In genomic region chr6:160996316-160996715, GRCh38 we compare ENCODE assay signal across 17 cellular contexts. TPM values are rescaled to one million over a fixed set of nuclear protein-coding genes. Genes with fewer than 3 reads are reported as not detected.
A peak's percentile ranks its signal among the peaks of the same experiment; 100 is the strongest.
DNase-seq lines count a peak whose midpoint lies in the region; ATAC-seq, FAIRE-seq and TF ChIP-seq lines count a peak whose summit lies in the region.
"Had no signal": no experiment of that assay in that cellular context is flagged by ENCODE, and none has a peak within 500 bp of the region (broad histone marks: within the 10 kb centered on the region; RNA-seq: fewer than 3 reads in every experiment).

No MANE protein-coding gene starts in this region.

- CTCF ChIA-PET in CD4-positive, alpha-beta T cell (lab: Charles Lee): interaction anchor here (1.3 kb wide), 1 partner anchor 52 kb away, joined by 3 read pairs; no protein-coding TSS in a partner anchor

- dilution Hi-C loops in keratinocyte (cut with MboI; ENCODE audit: extremely low pct_ligation_motif_present, low sequenced_read_pairs): no loop called here

- no peaks in the 10 kb centered on the region for H3K27me3 ChIP-seq in CD4-positive, alpha-beta T cell (ENCODE audit: control insufficient read depth, insufficient read depth, low read length)
- H3K27me3 ChIP-seq in bronchial epithelial cell (ENCODE audit: control insufficient read depth, insufficient read depth, low read length): no peaks in the 10 kb centered on the region
- no peaks in the 10 kb centered on the region for H3K27me3 ChIP-seq in keratinocyte (ENCODE audit: control insufficient read depth, extremely low read depth, insufficient read depth, low read length)
- no peaks in the 10 kb centered on the region for H3K27me3 ChIP-seq in HAP-1 (ENCODE audit: low read depth)
- H3K27me3 ChIP-seq in pancreas: no peaks in the 10 kb centered on the region
- H3K27me3 ChIP-seq: right atrium auricular region, transverse colon had no signal

- H3K9me3 ChIP-seq in CD4-positive, alpha-beta T cell (ENCODE audit: control insufficient read depth, low read length): no peaks in the 10 kb centered on the region
- H3K9me3 ChIP-seq in keratinocyte (ENCODE audit: control insufficient read depth, low read depth, low read length): no peaks in the 10 kb centered on the region
- H3K9me3 ChIP-seq in HAP-1: no peaks in the 10 kb centered on the region
- no peaks in the 10 kb centered on the region for H3K9me3 ChIP-seq in pancreas
- H3K9me3 ChIP-seq: right atrium auricular region, transverse colon had no signal

- H3K4me1 ChIP-seq in keratinocyte (ENCODE audit: control insufficient read depth, extremely low read depth, insufficient read depth, low read length) (peaks cover 32% of the 10 kb centered on the region), HAP-1 (peaks cover 6% of the 10 kb centered on the region), pancreas (peaks cover 4 to 27% (median 14%) of the 10 kb centered on the region in 3 donors)

- H3K4me3 Mint-ChIP-seq in CD4-positive, alpha-beta T cell: no peak overlapping the region
- H3K4me3 Mint-ChIP-seq: CD8-positive, alpha-beta T cell had no signal

- H3K27me3 Mint-ChIP-seq in CD4-positive, alpha-beta T cell: no peaks in the 10 kb centered on the region

- POLR2A ChIA-PET in CD4-positive, alpha-beta T cell (lab: Charles Lee): no interaction called here

- peak overlapping the region; percentile 57 for H2AFZ ChIP-seq in keratinocyte (ENCODE audit: control insufficient read depth, low read length)

- H3K9ac ChIP-seq in keratinocyte (ENCODE audit: control insufficient read depth, extremely low read depth, insufficient read depth, low read length): peak overlapping the region; percentile 48

- DNase-seq in CD4-positive, alpha-beta T cell: no peak
- DNase-seq in LHCN-M2 (ENCODE audit: low read depth) (peak; percentile 20), bronchial epithelial cell (ENCODE audit: low read depth) (peak; percentile 94), keratinocyte (ENCODE audit: low read depth, low spot score) (no peak), HAP-1 (ENCODE audit: low spot score in 2 of 2) (no peak), NCI-H1694 (lab: John Stamatoyannopoulos, UW) (no peak), pancreas (no peak)
- DNase-seq: CD8-positive, alpha-beta T cell; effector CD8-positive, alpha-beta T cell; hypothalamus; left colon; NCI-H526 treated with DMSO at 0.1 percent for 48 hours; stimulated activated naive CD4-positive, alpha-beta T cell; transverse colon had no signal

- H3K9me3 Mint-ChIP-seq in CD4-positive, alpha-beta T cell: no peaks in the 10 kb centered on the region
- H3K9me3 Mint-ChIP-seq: activated T-helper 2 cell treated with anti-CD3 and anti-CD28 coated beads, Interferon-gamma antibody, Interleukin-2, Interleukin-4, amounts not matched to agents 10 μg/mL and 5 μg/mL and 100 μg/mL, durations not matched to agents 14 hours and 24 hours and 36 hours; CD8-positive, alpha-beta T cell had no signal

- H3K4me1 Mint-ChIP-seq in CD4-positive, alpha-beta T cell (ENCODE audit: low read depth): peaks cover 79% of the 10 kb centered on the region

- FAIRE-seq in bronchial epithelial cell (lab: Jason Lieb, UNC) (no peak), keratinocyte (lab: Jason Lieb, UNC) (peak; percentile 93), pancreas (lab: Jason Lieb, UNC) (no peak)

- in situ Hi-C loops in HAP-1 (cut with MboI; ENCODE audit: low sequenced_read_pairs): no loop called here

- WGBS in pancreas, 2 donors: 34 to 36% methylated on average over 5 of the region's 5 CpGs

- H3K27ac ChIP-seq in CD4-positive, alpha-beta T cell (ENCODE audit: low read depth, low read length): no peak overlapping the region
- H3K27ac ChIP-seq in keratinocyte (ENCODE audit: control insufficient read depth, insufficient read depth, low read length) (peak overlapping the region; percentile 83), pancreas (no peak overlapping the region)
- H3K27ac ChIP-seq: right atrium auricular region, transverse colon had no signal

- H3K4me2 ChIP-seq in keratinocyte (ENCODE audit: control insufficient read depth, extremely low read depth, insufficient read depth, low read depth, low read length): peak overlapping the region; percentile 65

- H3K27ac Mint-ChIP-seq in CD4-positive, alpha-beta T cell: peak overlapping the region; percentile 12
- H3K27ac Mint-ChIP-seq: activated T-helper 2 cell treated with anti-CD3 and anti-CD28 coated beads, Interferon-gamma antibody, Interleukin-2, Interleukin-4, amounts not matched to agents 10 μg/mL and 5 μg/mL and 100 μg/mL, durations not matched to agents 14 hours and 24 hours and 36 hours; CD8-positive, alpha-beta T cell had no signal

- H3K36me3 ChIP-seq in bronchial epithelial cell (ENCODE audit: control insufficient read depth, insufficient read depth, low read length) (no peaks in the 10 kb centered on the region), keratinocyte (ENCODE audit: control insufficient read depth in 2 of 2, extremely low read depth in 1 of 2, insufficient read depth in 2 of 2, low read length in 2 of 2) (peaks cover 0 to 5% of the 10 kb centered on the region in 2 experiments), HAP-1 (replicated peaks) (peaks cover 20% of the 10 kb centered on the region), pancreas (no peaks in the 10 kb centered on the region)
- H3K36me3 ChIP-seq: right atrium auricular region, transverse colon had no signal

- no peak for ATAC-seq in CD4-positive, alpha-beta T cell (ENCODE audit: poor library complexity)
- ATAC-seq in GM21737 (IDR thresholded peaks at IDR 0.05; ENCODE audit: unreplicated experiment) (no peak), pancreas (no peak)
- ATAC-seq: CD8-positive, alpha-beta T cell; left colon had no signal

- no peaks in the 10 kb centered on the region for H3K9me1 ChIP-seq in keratinocyte (ENCODE audit: control insufficient read depth, extremely low read depth, insufficient read depth, low read length)

- peaks cover 73% of the 10 kb centered on the region for H3K79me2 ChIP-seq in keratinocyte (ENCODE audit: control insufficient read depth, insufficient read depth, low read length)

- TF ChIP-seq CTCF in CD4-positive, alpha-beta T cell (IDR thresholded peaks at IDR 0.05): no peak
- TF ChIP-seq CTCF in bronchial epithelial cell (IDR thresholded peaks at IDR 0.05; ENCODE audit: insufficient read depth, low read length, severe bottlenecking) (no peak), keratinocyte (optimal IDR thresholded peaks at IDR 0.05 in 1 of 3, IDR thresholded peaks at IDR 0.05 in 1 of 3, conservative IDR thresholded peaks at IDR 0.05 in 1 of 3; ENCODE audit: extremely low read depth in 1 of 3, insufficient read depth in 2 of 3, low read length in 3 of 3) (no peak), pancreas (IDR thresholded peaks at IDR 0.05) (no peak)

- peaks cover 17% of the 10 kb centered on the region for H3K36me3 Mint-ChIP-seq in CD4-positive, alpha-beta T cell (ENCODE audit: low read depth)

- no peaks in the 10 kb centered on the region for H4K20me1 ChIP-seq in keratinocyte (ENCODE audit: control insufficient read depth, extremely low read depth, insufficient read depth, low read length)

- intact Hi-C loops in CD4-positive, alpha-beta T cell (cut with DNase I, micrococcal nuclease): loop anchor here in 1 of 2 experiments (5.0 to 10.0 kb wide), 2 partner anchors 86 to 472 kb away; no protein-coding TSS in a partner anchor
- intact Hi-C loops in pancreas (cut with DNase I): no loop called here

- H3K4me3 ChIP-seq in bronchial epithelial cell (ENCODE audit: low read depth, low read length) (no peak overlapping the region), keratinocyte (ENCODE audit: control insufficient read depth in 2 of 3, extremely low read depth in 1 of 3, insufficient read depth in 2 of 3, low read depth in 1 of 3, low read length in 3 of 3) (peak overlapping the region in 2 of 3 experiments; percentile 34 to 65), HAP-1 (no peak overlapping the region), pancreas (no peak overlapping the region)
- H3K4me3 ChIP-seq: right atrium auricular region, transverse colon had no signal

RNA-seq across cellular contexts. Expression of gene MAP3K4, which starts 4.7 kb away (rescaled TPM):
- total RNA-seq in CD4-positive, alpha-beta T cell: 10 to 100 TPM; 75.5 to 80.3 TPM
- total RNA-seq in LHCN-M2 (2014; rRNA removed) (17.6 and 18.1 TPM in 2 replicates), bronchial epithelial cell (41.3 and 47.0 TPM in 2 replicates), pancreas (10 to 100 TPM; 20.4 to 32.0 (median 25.3) TPM)
- polyA plus RNA-seq in LHCN-M2 (2012): 8.0 TPM
- polyA plus RNA-seq in keratinocyte (9.0 to 12.8 TPM (median 11.8 TPM) in 3 replicates), pancreas (10 to 100 TPM; 10.8 to 30.4 TPM)
- 16.1 TPM for polyA plus RNA-seq in keratinocyte (2011; ENCODE audit: low read depth)
- 6.2 and 8.5 TPM in 2 replicates for polyA plus RNA-seq in keratinocyte (2011; cell fraction: cytosol; rRNA removed)
- 22.1 and 25.2 TPM in 2 replicates for polyA plus RNA-seq in keratinocyte (2011; cell fraction: nucleus; rRNA removed)
- 12.7 and 14.7 TPM in 2 replicates for polyA plus RNA-seq in keratinocyte (2012; ENCODE audit: low replicate concordance)
- polyA minus RNA-seq in keratinocyte: 8.5 to 23.7 TPM (median 14.8 TPM) in 3 replicates
- polyA minus RNA-seq in keratinocyte (2011; cell fraction: cytosol; rRNA and poly(A)+ RNA removed): 13.8 TPM
- polyA minus RNA-seq in keratinocyte (2011; cell fraction: nucleus; rRNA and poly(A)+ RNA removed): 18.1 and 35.6 TPM in 2 replicates

Comparison
In these comparisons a context has a peak if more than half of its experiments do, and no peak if none do; other contexts are left out.
1. DNase-seq: peak in LHCN-M2 (single experiment) and bronchial epithelial cell (single experiment); none in CD4-positive, alpha-beta T cell (0 of 10), keratinocyte (single experiment), HAP-1 (0 of 2), NCI-H1694 (single experiment) and pancreas (0 of 6).
2. H3K4me3 ChIP-seq: peak in keratinocyte (2 of 3); none in bronchial epithelial cell (single experiment), HAP-1 (single experiment) and pancreas (0 of 4).